9 cellular contexts compared by ENCODE assay signal in the genomic region with DNA sequence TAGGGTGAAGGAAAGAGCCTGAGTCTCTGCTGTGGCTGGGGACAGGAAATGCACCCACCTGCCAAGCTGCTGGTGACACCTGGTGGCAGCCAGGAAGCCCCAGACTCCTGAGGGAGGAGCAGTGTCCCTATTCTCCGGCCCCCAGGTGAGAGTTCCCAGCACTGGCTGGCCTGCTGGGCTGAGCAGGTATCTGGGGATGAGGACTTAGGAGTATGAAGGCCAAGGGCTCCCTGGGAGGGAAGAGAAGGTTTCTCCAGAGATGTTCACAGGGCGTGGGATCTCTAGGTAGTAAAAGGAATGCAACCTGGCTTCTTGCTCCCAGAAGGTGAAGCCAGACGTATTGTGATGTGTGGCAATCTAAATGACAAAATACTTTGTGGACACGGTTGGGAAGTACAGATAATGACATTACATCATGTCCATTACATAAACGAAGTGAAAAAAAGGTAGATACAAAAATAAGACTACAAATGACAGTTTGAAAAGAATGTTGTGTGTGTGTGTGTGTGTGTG.
DNase-seq lines count a peak whose midpoint lies in the region; ATAC-seq and TF ChIP-seq lines count a peak whose summit lies in the region.
"Had no signal": no experiment of that assay in that cellular context is flagged by ENCODE, and none has a peak within 500 bp of the region (broad histone marks: within the 10 kb centered on the region; RNA-seq: fewer than 3 reads in every experiment).

No MANE protein-coding gene starts in this region.

- H3K27me3 Mint-ChIP-seq in T-helper 17 cell = peaks cover 4% of the 10 kb centered on the region
- H3K27me3 Mint-ChIP-seq: activated naive CD4-positive, alpha-beta T cell treated with anti-CD3 and anti-CD28 coated beads, Interleukin-2, amount 50 U/mL, for 24 hours had no signal

- no peak overlapping the region for H3K4me3 ChIP-seq in NB4 (ENCODE audit: low read depth, low read length)
- H3K4me3 ChIP-seq in astrocyte of the cerebellum (ENCODE audit: low read depth, low read length) = no peak overlapping the region
- no peak overlapping the region for H3K4me3 ChIP-seq in effector memory CD4-positive, alpha-beta T cell (ENCODE audit: insufficient read depth, low read depth, low read length, poor library complexity, severe bottlenecking)

- no peaks in the 10 kb centered on the region for H3K36me3 ChIP-seq in effector memory CD4-positive, alpha-beta T cell (ENCODE audit: control insufficient read depth, insufficient read depth, low read length)

- no peaks in the 10 kb centered on the region for H3K27me3 ChIP-seq in effector memory CD4-positive, alpha-beta T cell (replicated peaks; ENCODE audit: control insufficient read depth, insufficient read depth, low read length, poor library complexity, severe bottlenecking)

- H3K36me3 Mint-ChIP-seq in T-helper 17 cell (ENCODE audit: low read depth) = no peaks in the 10 kb centered on the region
- H3K36me3 Mint-ChIP-seq: activated naive CD4-positive, alpha-beta T cell treated with anti-CD3 and anti-CD28 coated beads, Interleukin-2, amount 50 U/mL, for 24 hours had no signal

- H3K4me3 Mint-ChIP-seq in T-helper 17 cell = no peak overlapping the region
- H3K4me3 Mint-ChIP-seq: activated naive CD4-positive, alpha-beta T cell treated with anti-CD3 and anti-CD28 coated beads, Interleukin-2, amount 50 U/mL, for 24 hours had no signal

- no peaks in the 10 kb centered on the region for H3K9me3 ChIP-seq in effector memory CD4-positive, alpha-beta T cell (ENCODE audit: control insufficient read depth, low read length)
- H3K9me3 ChIP-seq in T-helper 17 cell (ENCODE audit: control insufficient read depth, low read length, poor library complexity, severe bottlenecking) = no peaks in the 10 kb centered on the region

- H3K4me1 ChIP-seq in effector memory CD4-positive, alpha-beta T cell (ENCODE audit: control insufficient read depth, insufficient read depth, low read length, poor library complexity, severe bottlenecking) = no peaks in the 10 kb centered on the region

- H3K27ac Mint-ChIP-seq in T-helper 17 cell = no peak overlapping the region
- H3K27ac Mint-ChIP-seq: activated naive CD4-positive, alpha-beta T cell treated with anti-CD3 and anti-CD28 coated beads, Interleukin-2, amount 50 U/mL, for 24 hours had no signal

- peak; percentile 10 for DNase-seq in activated T-cell treated with anti-CD3 and anti-CD28 coated beads for 1 hour (ENCODE audit: low read depth)
- DNase-seq in activated T-cell treated with anti-CD3 and anti-CD28 coated beads for 4 hours = no peak
- DNase-seq in NB4 (ENCODE audit: low read depth) = peak; percentile 31
- no peak for DNase-seq in astrocyte of the cerebellum (ENCODE audit: low read depth)
- peak; percentile 19 for DNase-seq in stimulated activated naive CD8-positive, alpha-beta T cell treated with anti-CD3 and anti-CD28 coated beads, Interleukin-15, Interleukin-2, amounts not matched to agents 100 U/mL and 50 U/mL, for 24 hours
- no peak for DNase-seq in effector memory CD4-positive, alpha-beta T cell
- no peak for DNase-seq in effector CD8-positive, alpha-beta T cell (lab: John Stamatoyannopoulos, UW)
- no peak for DNase-seq in T-helper 17 cell

- peaks cover 5% of the 10 kb centered on the region for H3K4me1 Mint-ChIP-seq in T-helper 17 cell

- in situ Hi-C loops in astrocyte of the cerebellum (cut with HindIII; ENCODE audit: low sequenced_read_pairs) = no loop called here

- TF ChIP-seq POLR2A in NB4 (IDR thresholded peaks at IDR 0.05; ENCODE audit: extremely low read depth, insufficient read length) = no peak

- no peak for TF ChIP-seq CTCF in NB4 (IDR thresholded peaks at IDR 0.05; ENCODE audit: low read depth, low read length)
- peak; percentile 12 for TF ChIP-seq CTCF in astrocyte of the cerebellum (IDR thresholded peaks at IDR 0.05; ENCODE audit: low read depth, low read length, missing control alignments)

- ATAC-seq in stimulated activated naive CD8-positive, alpha-beta T cell treated with anti-CD3 and anti-CD28 coated beads, Interleukin-15, Interleukin-2, amounts not matched to agents 100 U/mL and 50 U/mL, for 24 hours = no peak
- no peak for ATAC-seq in T-helper 17 cell

- no peak overlapping the region for H3K27ac ChIP-seq in effector memory CD4-positive, alpha-beta T cell (ENCODE audit: insufficient read depth, low read length, poor library complexity, severe bottlenecking)

Comparison
In these comparisons a context has a peak if more than half of its experiments do, and no peak if none do; other contexts are left out.
1. DNase-seq: peak in activated T-cell treated with anti-CD3 and anti-CD28 coated beads for 1 hour (single experiment), NB4 (single experiment) and stimulated activated naive CD8-positive, alpha-beta T cell treated with anti-CD3 and anti-CD28 coated beads, Interleukin-15, Interleukin-2, amounts not matched to agents 100 U/mL and 50 U/mL, for 24 hours (single experiment); none in activated T-cell treated with anti-CD3 and anti-CD28 coated beads for 4 hours (single experiment), astrocyte of the cerebellum (single experiment), effector memory CD4-positive, alpha-beta T cell (0 of 3), effector CD8-positive, alpha-beta T cell (single experiment) and T-helper 17 cell (0 of 3).